8 cellular contexts compared by ENCODE assay signal in the genomic region with DNA sequence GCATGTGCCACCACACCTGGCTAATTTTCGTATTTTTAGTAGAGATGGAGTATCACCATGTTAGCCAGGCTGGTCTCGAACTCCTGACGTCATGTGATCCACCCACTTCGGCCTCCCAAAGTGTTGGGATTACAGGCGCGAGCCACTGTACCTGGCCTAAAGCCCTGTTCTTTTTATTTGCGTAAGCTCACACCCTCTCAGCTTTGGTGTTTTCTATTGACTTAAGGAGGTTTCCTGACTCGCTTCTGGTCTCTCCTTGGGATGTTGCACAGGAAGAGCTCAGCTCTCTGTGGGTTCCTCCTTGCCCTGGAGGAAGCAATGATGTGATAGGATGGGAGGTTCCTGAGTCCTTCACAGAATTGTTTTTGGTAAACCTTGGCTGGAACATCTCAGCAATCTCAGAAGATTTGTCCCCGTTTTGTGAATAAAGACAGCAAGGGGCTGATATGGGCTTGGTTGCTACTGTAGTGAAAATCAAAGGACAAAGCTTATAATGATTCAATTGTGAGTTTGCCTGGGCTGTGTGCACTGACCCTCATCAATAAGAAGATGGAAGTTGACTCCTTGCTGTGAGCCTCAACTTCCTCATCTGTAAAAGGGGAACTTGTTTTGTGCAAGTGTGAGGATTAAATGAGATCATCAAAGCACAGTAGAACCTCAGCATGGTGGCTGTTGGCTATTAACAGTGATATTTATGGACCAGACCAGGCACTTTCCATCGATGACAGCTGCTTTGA. TPM values are rescaled to one million over a fixed set of nuclear protein-coding genes. Genes with fewer than 3 reads are reported as not detected.
DNase-seq lines count a peak whose midpoint lies in the region; ATAC-seq, FAIRE-seq and TF ChIP-seq lines count a peak whose summit lies in the region.

No MANE protein-coding gene starts in this region.

- H3K4me2 ChIP-seq in smooth muscle cell = no peak overlapping the region

- H3K4me1 Mint-ChIP-seq in stimulated activated naive CD8-positive, alpha-beta T cell treated with anti-CD3 and anti-CD28 coated beads, Interleukin-15, Interleukin-2, amounts not matched to agents 100 ng/mL and 50 ng/mL, for 24 hours (ENCODE audit: low read depth) = peaks cover 39% of the 10 kb centered on the region

- H3K4me1 ChIP-seq in suprapubic skin (peaks cover 42% of the 10 kb centered on the region), smooth muscle cell (ENCODE audit: low read depth) (no peaks in the 10 kb centered on the region)

- no peaks in the 10 kb centered on the region for H3K79me2 ChIP-seq in smooth muscle cell (ENCODE audit: low read depth)

- FAIRE-seq in urothelium cell line (lab: Jason Lieb, UNC) = peak; percentile 5

- H3K4me3 ChIP-seq in fibroblast of mammary gland (ENCODE audit: control insufficient read depth, low read depth, low read length) (no peak overlapping the region), suprapubic skin (no peak overlapping the region), smooth muscle cell (no peak overlapping the region)

- no peak for DNase-seq in stimulated activated naive CD8-positive, alpha-beta T cell treated with anti-CD3 and anti-CD28 coated beads, Interleukin-15, Interleukin-2, amounts not matched to agents 100 U/mL and 50 U/mL, for 24 hours
- DNase-seq in RPMI7951 (ENCODE audit: low read depth) (peak; percentile 73), fibroblast of mammary gland (ENCODE audit: low read depth) (peak; percentile 49), urothelium cell line (ENCODE audit: low spot score) (no peak), suprapubic skin (ENCODE audit: low spot score in 2 of 2) (no peak), smooth muscle cell (lab: John Stamatoyannopoulos, UW; ENCODE audit: unreplicated experiment) (no peak)

- no peak overlapping the region for H3K27ac ChIP-seq in suprapubic skin
- H3K27ac ChIP-seq in smooth muscle cell (ENCODE audit: low read depth) = no peak overlapping the region

- no peaks in the 10 kb centered on the region for H4K20me1 ChIP-seq in smooth muscle cell (ENCODE audit: low read depth)

- TF ChIP-seq EP300 in suprapubic skin (IDR thresholded peaks at IDR 0.05) = no peak

- H3K9ac ChIP-seq in smooth muscle cell (ENCODE audit: low read depth) = no peak overlapping the region

- 69% methylated on average over 10 of the region's 10 CpGs for WGBS in suprapubic skin
- 91% methylated on average over 10 of the region's 10 CpGs for WGBS in smooth muscle cell (ENCODE audit: low lambda C conversion rate)

- H3F3A ChIP-seq in smooth muscle cell (ENCODE audit: low read depth) = no peaks in the 10 kb centered on the region

- H3K27me3 Mint-ChIP-seq in stimulated activated naive CD8-positive, alpha-beta T cell treated with anti-CD3 and anti-CD28 coated beads, Interleukin-15, Interleukin-2, amounts not matched to agents 100 ng/mL and 50 ng/mL, for 24 hours = peaks cover 34% of the 10 kb centered on the region

- H3K9me3 ChIP-seq in suprapubic skin (no peaks in the 10 kb centered on the region), smooth muscle cell (replicated peaks; ENCODE audit: low read depth) (no peaks in the 10 kb centered on the region)

- no peaks in the 10 kb centered on the region for H3K36me3 Mint-ChIP-seq in stimulated activated naive CD8-positive, alpha-beta T cell treated with anti-CD3 and anti-CD28 coated beads, Interleukin-15, Interleukin-2, amounts not matched to agents 100 ng/mL and 50 ng/mL, for 24 hours (ENCODE audit: low read depth)

- TF ChIP-seq CTCF in fibroblast of mammary gland (conservative IDR thresholded peaks at IDR 0.05; ENCODE audit: control insufficient read depth, insufficient read depth, low read depth, low read length) (no peak), suprapubic skin (IDR thresholded peaks at IDR 0.05) (no peak), smooth muscle cell (IDR thresholded peaks at IDR 0.05; ENCODE audit: borderline replicate concordance, insufficient read depth, poor library complexity, severe bottlenecking) (no peak)

- no peaks in the 10 kb centered on the region for H3K36me3 ChIP-seq in suprapubic skin
- H3K36me3 ChIP-seq in smooth muscle cell (ENCODE audit: low read depth) = no peaks in the 10 kb centered on the region

- ATAC-seq in stimulated activated naive CD8-positive, alpha-beta T cell treated with anti-CD3 and anti-CD28 coated beads, Interleukin-15, Interleukin-2, amounts not matched to agents 100 U/mL and 50 U/mL, for 24 hours = no peak
- ATAC-seq in GM21526 (IDR thresholded peaks at IDR 0.05; ENCODE audit: low FRiP score, unreplicated experiment) = no peak

- H3K9me3 Mint-ChIP-seq in stimulated activated naive CD8-positive, alpha-beta T cell treated with anti-CD3 and anti-CD28 coated beads, Interleukin-15, Interleukin-2, amounts not matched to agents 100 ng/mL and 50 ng/mL, for 24 hours = no peaks in the 10 kb centered on the region

- no peak overlapping the region for H2AFZ ChIP-seq in smooth muscle cell (ENCODE audit: low read depth)

- H3K27ac Mint-ChIP-seq in stimulated activated naive CD8-positive, alpha-beta T cell treated with anti-CD3 and anti-CD28 coated beads, Interleukin-15, Interleukin-2, amounts not matched to agents 100 ng/mL and 50 ng/mL, for 24 hours = peak overlapping the region; percentile 51

- no peak for TF ChIP-seq POLR2A in suprapubic skin (IDR thresholded peaks at IDR 0.05)

- H3K4me3 Mint-ChIP-seq in stimulated activated naive CD8-positive, alpha-beta T cell treated with anti-CD3 and anti-CD28 coated beads, Interleukin-15, Interleukin-2, amounts not matched to agents 100 ng/mL and 50 ng/mL, for 24 hours = peak overlapping the region; percentile 18

- peaks cover under 1% of the 10 kb centered on the region for H3K27me3 ChIP-seq in suprapubic skin
- no peaks in the 10 kb centered on the region for H3K27me3 ChIP-seq in smooth muscle cell (ENCODE audit: low read depth)

RNA-seq across cellular contexts. Expression of a gene that starts 27.0 kb away (rescaled TPM):
- 24.7 and 25.4 TPM in 2 replicates for total RNA-seq in RPMI7951 (2014; rRNA removed; shearing (Covaris generic))
- total RNA-seq in suprapubic skin (1 to 10 TPM in 2 of 4 donors, under 1 TPM in 2; 0.40 to 3.0 (median 1.6) TPM), smooth muscle cell (0.49 and 1.1 TPM in 2 replicates)
- polyA plus RNA-seq in smooth muscle cell = 3.8 and 4.3 TPM in 2 replicates

Comparison
In these comparisons a context has a peak if more than half of its experiments do, and no peak if none do; other contexts are left out.
1. DNase-seq: peak in RPMI7951 (single experiment) and fibroblast of mammary gland (single experiment); none in stimulated activated naive CD8-positive, alpha-beta T cell treated with anti-CD3 and anti-CD28 coated beads, Interleukin-15, Interleukin-2, amounts not matched to agents 100 U/mL and 50 U/mL, for 24 hours (single experiment), urothelium cell line (single experiment), suprapubic skin (0 of 2) and smooth muscle cell (single experiment).